In the genomic region with DNA sequence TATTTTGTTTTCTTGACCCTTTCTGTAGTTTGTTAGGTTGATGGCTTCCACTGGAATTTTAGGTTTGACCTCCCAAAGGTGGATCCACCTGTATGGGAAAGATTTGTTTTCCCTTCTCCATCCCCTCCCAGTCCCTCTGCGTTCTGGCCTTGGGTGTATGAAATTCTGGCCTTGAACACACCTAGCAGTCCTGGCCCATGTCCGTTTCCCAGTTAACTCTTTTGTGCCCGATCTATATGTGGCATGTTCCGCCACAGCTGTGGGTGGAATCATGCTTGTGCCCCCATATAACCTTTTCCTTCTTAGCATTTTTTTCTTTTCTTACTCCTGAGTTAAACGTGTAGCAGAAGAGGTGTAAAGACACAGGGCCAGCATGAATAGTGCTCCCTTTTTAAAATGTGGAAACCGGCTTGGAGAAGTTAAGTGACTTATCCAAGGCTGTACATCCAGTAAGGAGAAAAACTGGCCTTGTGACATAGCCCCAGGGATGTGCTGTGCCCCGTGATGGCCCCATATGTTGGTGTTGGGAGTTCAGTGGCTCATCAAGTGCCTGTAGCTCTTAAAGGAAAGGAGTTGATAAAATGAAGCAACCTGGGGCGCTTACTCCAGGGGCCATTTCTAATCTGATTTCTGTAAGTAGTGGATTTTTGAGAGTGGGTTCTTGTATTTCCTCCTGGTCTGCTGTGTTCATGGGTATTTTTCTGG, we compare ENCODE assay signal across 22 cellular contexts. TPM values are rescaled to one million over a fixed set of nuclear protein-coding genes. Genes with fewer than 3 reads are reported as not detected.
DNase-seq lines count a peak whose midpoint lies in the region; TF ChIP-seq lines count a peak whose summit lies in the region.
"Had no signal": no experiment of that assay in that cellular context is flagged by ENCODE, and none has a peak within 500 bp of the region (broad histone marks: within the 10 kb centered on the region; RNA-seq: fewer than 3 reads in every experiment).

No MANE protein-coding gene starts in this region.

- H3K9me3 ChIP-seq in adrenal gland (replicated peaks in 1 of 3) (no peaks in the 10 kb centered on the region), testis (no peaks in the 10 kb centered on the region), SJCRH30 (replicated peaks) (no peaks in the 10 kb centered on the region)

- H3K4me3 ChIP-seq in adrenal gland: no peak overlapping the region
- no peak overlapping the region for H3K4me3 ChIP-seq in testis
- no peak overlapping the region for H3K4me3 ChIP-seq in SJCRH30
- H3K4me3 ChIP-seq: lung, PC-9 had no signal

- H3K36me3 Mint-ChIP-seq in activated T-helper 1 cell treated with anti-CD3 and anti-CD28 coated beads, Interleukin-12 subunit alpha, Interleukin-12 subunit beta, Interleukin-2, Interleukin-4 antibody, amounts not matched to agents 30 ng/mL and 10 ng/mL and 1 ng/mL, durations not matched to agents 14 hours and 24 hours and 36 hours (ENCODE audit: low read depth): no peaks in the 10 kb centered on the region
- H3K36me3 Mint-ChIP-seq: activated naive CD8-positive, alpha-beta T cell had no signal

- H3K27ac ChIP-seq in adrenal gland: peak overlapping the region in 3 of 5 donors; percentile 38 to 79 (median 65)
- peak overlapping the region; percentile 12 to 13 for H3K27ac ChIP-seq in testis
- no peak overlapping the region for H3K27ac ChIP-seq in SJCRH30
- H3K27ac ChIP-seq: PC-9 had no signal

- H3K27me3 ChIP-seq in adrenal gland (no peaks in the 10 kb centered on the region), testis (no peaks in the 10 kb centered on the region), SJCRH30 (no peaks in the 10 kb centered on the region)

- TF ChIP-seq CTCF in adrenal gland (IDR thresholded peaks at IDR 0.05): no peak
- TF ChIP-seq CTCF in testis (IDR thresholded peaks at IDR 0.05): no peak

- no peak overlapping the region for H3K27ac Mint-ChIP-seq in activated T-helper 1 cell treated with anti-CD3 and anti-CD28 coated beads, Interleukin-12 subunit alpha, Interleukin-12 subunit beta, Interleukin-2, Interleukin-4 antibody, amounts not matched to agents 30 ng/mL and 10 ng/mL and 1 ng/mL, durations not matched to agents 14 hours and 24 hours and 36 hours
- H3K27ac Mint-ChIP-seq: activated CD4-positive, alpha-beta T cell treated with anti-CD3 and anti-CD28 coated beads, Interleukin-2, amount 10 ng/mL, durations not matched to agents 24 days and 14 days; activated naive CD8-positive, alpha-beta T cell; activated T-cell treated with anti-CD3 and anti-CD28 coated beads, Interleukin-2, amount 50 U/mL, for 72 hours; CD4-positive, alpha-beta T cell; T-helper 1 cell treated with Interleukin-12 subunit alpha and Interleukin-12 subunit beta and Interleukin-4 antibody, amounts not matched to agents 30 μg/mL and 1 μg/mL, for 36 hours had no signal

- H3K4me1 ChIP-seq in adrenal gland (replicated peaks in 1 of 2) (peaks cover 35 to 49% of the 10 kb centered on the region in 2 donors), testis (peaks cover 58% of the 10 kb centered on the region), SJCRH30 (peaks cover 26% of the 10 kb centered on the region)

- WGBS in adrenal gland, 4 donors: 48 to 52% (median 50%) methylated on average over 8 of the region's 8 CpGs
- 45 to 58% methylated on average over 8 of the region's 8 CpGs for WGBS in testis, 2 donors

- in situ Hi-C loops in G401 (cut with HindIII; ENCODE audit: low sequenced_read_pairs): no loop called here

- H3K36me3 ChIP-seq in adrenal gland (replicated peaks in 1 of 2) (no peaks in the 10 kb centered on the region), testis (ENCODE audit: low read depth, missing control alignments) (no peaks in the 10 kb centered on the region), SJCRH30 (no peaks in the 10 kb centered on the region; the same call in 1 of the 2 replicates)

- H3K27me3 Mint-ChIP-seq in activated T-helper 1 cell treated with anti-CD3 and anti-CD28 coated beads, Interleukin-12 subunit alpha, Interleukin-12 subunit beta, Interleukin-2, Interleukin-4 antibody, amounts not matched to agents 30 ng/mL and 10 ng/mL and 1 ng/mL, durations not matched to agents 14 hours and 24 hours and 36 hours (ENCODE audit: insufficient read depth): peaks cover 51% of the 10 kb centered on the region

- intact Hi-C loops in adrenal gland (cut with DNase I): no loop called here
- intact Hi-C loops in testis (cut with DNase I; ENCODE audit: low total_unique reads): no loop called here
- intact Hi-C loops in activated T-helper 1 cell treated with anti-CD3 and anti-CD28 coated beads, Interleukin-12 subunit alpha, Interleukin-12 subunit beta, Interleukin-2, Interleukin-4 antibody, amounts not matched to agents 30 ng/mL and 10 ng/mL and 1 ng/mL, durations not matched to agents 14 hours and 24 hours and 36 hours (cut with micrococcal nuclease): no loop called here

- no peaks in the 10 kb centered on the region for H3K9me3 Mint-ChIP-seq in activated T-helper 1 cell treated with anti-CD3 and anti-CD28 coated beads, Interleukin-12 subunit alpha, Interleukin-12 subunit beta, Interleukin-2, Interleukin-4 antibody, amounts not matched to agents 30 ng/mL and 10 ng/mL and 1 ng/mL, durations not matched to agents 14 hours and 24 hours and 36 hours
- H3K9me3 Mint-ChIP-seq: activated CD4-positive, alpha-beta T cell treated with anti-CD3 and anti-CD28 coated beads, Interleukin-2, amount 10 ng/mL, durations not matched to agents 24 days and 14 days; activated T-cell treated with anti-CD3 and anti-CD28 coated beads, Interleukin-2, amount 50 U/mL, for 72 hours; CD4-positive, alpha-beta T cell; T-helper 1 cell treated with Interleukin-12 subunit alpha and Interleukin-12 subunit beta and Interleukin-4 antibody, amounts not matched to agents 30 μg/mL and 1 μg/mL, for 36 hours had no signal

- DNase-seq in G401 (ENCODE audit: low spot score) (peak; percentile 47), adrenal gland (no peak), mesenteric fat pad (ENCODE audit: low spot score) (peak; percentile 20), testis (no peak), NCI-H1436 (lab: John Stamatoyannopoulos, UW) (no peak), SJCRH30 (no peak)
- no peak for DNase-seq in activated T-helper 1 cell treated with anti-CD3 and anti-CD28 coated beads, Interleukin-12 subunit alpha, Interleukin-12 subunit beta, Interleukin-2, Interleukin-4 antibody, amounts not matched to agents 30 ng/mL and 10 ng/mL and 1 ng/mL, durations not matched to agents 14 hours and 24 hours and 36 hours (ENCODE audit: low spot score)
- DNase-seq: activated CD4-positive, alpha-beta T cell treated with anti-CD3 and anti-CD28 coated beads, Interleukin-2, amount 10 ng/mL, durations not matched to agents 24 days and 14 days; activated T-cell treated with anti-CD3 and anti-CD28 coated beads, Interleukin-2, amount 50 U/mL, for 72 hours; CD4-positive, alpha-beta T cell; kidney; NCI-H1092; NCI-H1930; NCI-H446; occipital lobe; PC-9; SHP77 treated with DMSO at 0.1 percent for 48 hours; stimulated activated CD4-positive, alpha-beta T cell treated with anti-CD3 and anti-CD28 coated beads, Interleukin-4, amount 100 ng/mL, for 24 hours; stimulated activated naive CD8-positive, alpha-beta T cell treated with anti-CD3 and anti-CD28 coated beads, Interleukin-15, Interleukin-2, amounts not matched to agents 100 U/mL and 50 U/mL, for 24 hours had no signal

- no peak overlapping the region for H3K4me3 Mint-ChIP-seq in activated T-helper 1 cell treated with anti-CD3 and anti-CD28 coated beads, Interleukin-12 subunit alpha, Interleukin-12 subunit beta, Interleukin-2, Interleukin-4 antibody, amounts not matched to agents 30 ng/mL and 10 ng/mL and 1 ng/mL, durations not matched to agents 14 hours and 24 hours and 36 hours
- H3K4me3 Mint-ChIP-seq: activated CD4-positive, alpha-beta T cell treated with anti-CD3 and anti-CD28 coated beads, Interleukin-2, amount 10 ng/mL, durations not matched to agents 24 days and 14 days; activated naive CD8-positive, alpha-beta T cell; activated T-cell treated with anti-CD3 and anti-CD28 coated beads, Interleukin-2, amount 50 U/mL, for 72 hours; CD4-positive, alpha-beta T cell; T-helper 1 cell treated with Interleukin-12 subunit alpha and Interleukin-12 subunit beta and Interleukin-4 antibody, amounts not matched to agents 30 μg/mL and 1 μg/mL, for 36 hours had no signal

- H3K4me1 Mint-ChIP-seq in activated T-helper 1 cell treated with anti-CD3 and anti-CD28 coated beads, Interleukin-12 subunit alpha, Interleukin-12 subunit beta, Interleukin-2, Interleukin-4 antibody, amounts not matched to agents 30 ng/mL and 10 ng/mL and 1 ng/mL, durations not matched to agents 14 hours and 24 hours and 36 hours (ENCODE audit: low read depth): no peaks in the 10 kb centered on the region
- H3K4me1 Mint-ChIP-seq: activated CD4-positive, alpha-beta T cell treated with anti-CD3 and anti-CD28 coated beads, Interleukin-2, amount 10 ng/mL, durations not matched to agents 24 days and 14 days had no signal

- no peak for TF ChIP-seq POLR2A in adrenal gland (IDR thresholded peaks at IDR 0.05)
- no peak for TF ChIP-seq POLR2A in testis (IDR thresholded peaks at IDR 0.05)

RNA-seq across cellular contexts. Expression of gene ZNRF3, which starts 39.3 kb away (rescaled TPM):
- total RNA-seq in G401 (2014; rRNA removed; shearing (Covaris generic)): 11.9 and 13.8 TPM in 2 replicates
- total RNA-seq in adrenal gland (10 to 100 TPM; 15.1 to 40.9 (median 23.9) TPM), mesenteric fat pad (12.1 TPM), testis (10 to 100 TPM; 32.2 to 44.5 TPM)
- polyA plus RNA-seq in adrenal gland (1 to 10 TPM; 3.1 to 8.7 (median 5.1) TPM), testis (ENCODE audit: insufficient read depth, low read depth, low replicate concordance) (13.9 TPM)
- total RNA-seq in activated T-helper 1 cell treated with anti-CD3 and anti-CD28 coated beads, Interleukin-12 subunit alpha, Interleukin-12 subunit beta, Interleukin-2, Interleukin-4 antibody, amounts not matched to agents 30 ng/mL and 10 ng/mL and 1 ng/mL, durations not matched to agents 14 hours and 24 hours and 36 hours: 1.9 and 2.1 TPM in 2 replicates
- 9.1 and 9.7 TPM in 2 replicates for total RNA-seq in SJCRH30 (2014; rRNA removed; shearing (Covaris generic))

Comparison
In these comparisons a context has a peak if more than half of its experiments do, and no peak if none do; other contexts are left out.
1. DNase-seq: peak in G401 (single experiment) and mesenteric fat pad (single experiment); none in adrenal gland (0 of 7), testis (single experiment), NCI-H1436 (single experiment), activated T-helper 1 cell treated with anti-CD3 and anti-CD28 coated beads, Interleukin-12 subunit alpha, Interleukin-12 subunit beta, Interleukin-2, Interleukin-4 antibody, amounts not matched to agents 30 ng/mL and 10 ng/mL and 1 ng/mL, durations not matched to agents 14 hours and 24 hours and 36 hours (single experiment) and SJCRH30 (0 of 2).